In the genomic region with DNA sequence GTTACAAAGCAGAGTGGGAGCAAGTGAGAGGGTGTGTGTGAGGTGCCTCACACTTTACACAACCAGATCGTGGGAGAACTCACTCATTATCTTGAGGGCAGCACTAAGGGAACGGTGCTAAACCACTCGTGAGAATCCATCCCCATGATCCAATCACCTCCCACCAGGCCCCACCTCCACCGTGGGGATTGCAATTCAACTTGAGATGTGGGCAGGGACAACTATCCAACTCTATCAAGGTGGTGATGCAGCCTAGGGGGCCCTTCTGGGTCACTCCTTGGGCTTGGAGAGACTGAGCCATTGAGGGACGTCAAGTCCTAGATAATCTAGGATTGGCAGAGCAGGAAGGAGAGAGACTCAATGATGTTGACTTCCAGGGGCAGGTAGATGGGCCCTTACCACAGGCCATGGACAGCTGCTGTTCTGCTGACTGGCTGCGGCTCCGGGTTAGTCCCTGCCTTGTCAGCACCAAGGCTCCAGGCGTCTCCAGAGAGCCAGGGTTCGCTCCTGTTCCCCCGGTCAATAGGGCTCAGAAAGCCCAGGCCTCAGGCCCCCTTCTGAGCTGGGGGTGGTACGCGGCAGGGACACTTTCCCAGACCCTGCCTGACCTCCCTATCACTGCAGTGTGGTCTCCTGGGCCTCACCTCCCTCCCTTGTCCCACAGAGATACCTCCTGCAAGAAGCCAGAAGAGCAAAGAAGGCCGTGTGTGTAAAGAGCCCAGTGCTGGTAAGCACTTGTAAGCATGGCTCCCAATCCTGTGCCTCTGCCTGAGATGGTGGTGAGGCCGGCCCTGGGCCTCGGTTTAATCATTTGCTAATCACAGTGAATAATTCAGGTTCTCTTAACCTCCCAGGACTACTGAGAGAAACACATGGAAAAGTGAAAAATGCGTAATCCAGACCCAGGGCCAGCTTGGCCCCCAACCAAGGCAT, we compare ENCODE assay signal across 14 cellular contexts.
DNase-seq lines count a peak whose midpoint lies in the region; ATAC-seq and TF ChIP-seq lines count a peak whose summit lies in the region.
"Had no signal": no experiment of that assay in that cellular context is flagged by ENCODE, and none has a peak within 500 bp of the region (broad histone marks: within the 10 kb centered on the region; RNA-seq: fewer than 3 reads in every experiment).

No MANE protein-coding gene starts in this region.

- no peaks in the 10 kb centered on the region for H3K36me3 ChIP-seq in right atrium auricular region

- intact Hi-C loops in Right ventricle myocardium superior (cut with DNase I) (no loop called here), sciatic nerve (cut with DNase I) (no loop called here)
- intact Hi-C loops in activated naive CD4-positive, alpha-beta T cell treated with anti-CD3 and anti-CD28 coated beads for 36 hours (cut with micrococcal nuclease), result no loop called here

- H3K27ac ChIP-seq in right atrium auricular region, result no peak overlapping the region

- peaks cover 14% of the 10 kb centered on the region for H3K27me3 Mint-ChIP-seq in brain
- peaks cover 2% of the 10 kb centered on the region for H3K27me3 Mint-ChIP-seq in activated CD8-positive, alpha-beta memory T cell treated with anti-CD3 and anti-CD28 coated beads, Interleukin-2, amount 10 ng/mL, durations not matched to agents 7 days and 5 days
- no peaks in the 10 kb centered on the region for H3K27me3 Mint-ChIP-seq in activated naive CD4-positive, alpha-beta T cell treated with anti-CD3 and anti-CD28 coated beads for 36 hours (ENCODE audit: low read depth)

- peak; percentile 12 for ATAC-seq in Right ventricle myocardium superior (ENCODE audit: poor library complexity)
- no peak for ATAC-seq in sciatic nerve
- no peak for ATAC-seq in activated CD8-positive, alpha-beta memory T cell treated with anti-CD3 and anti-CD28 coated beads, Interleukin-2, amount 10 ng/mL, durations not matched to agents 7 days and 5 days

- no peaks in the 10 kb centered on the region for H3K9me3 ChIP-seq in right atrium auricular region

- H3K36me3 Mint-ChIP-seq in brain, result no peaks in the 10 kb centered on the region
- H3K36me3 Mint-ChIP-seq in activated CD8-positive, alpha-beta memory T cell treated with anti-CD3 and anti-CD28 coated beads, Interleukin-2, amount 10 ng/mL, durations not matched to agents 7 days and 5 days, result no peaks in the 10 kb centered on the region
- no peaks in the 10 kb centered on the region for H3K36me3 Mint-ChIP-seq in activated naive CD4-positive, alpha-beta T cell treated with anti-CD3 and anti-CD28 coated beads for 36 hours (ENCODE audit: low read depth)

- H3K27ac Mint-ChIP-seq in brain, result peak overlapping the region in 4 of 5 experiments; percentile 38 to 89 (median 46)
- H3K27ac Mint-ChIP-seq in activated CD8-positive, alpha-beta memory T cell treated with anti-CD3 and anti-CD28 coated beads, Interleukin-2, amount 10 ng/mL, durations not matched to agents 7 days and 5 days, result no peak overlapping the region
- H3K27ac Mint-ChIP-seq in activated naive CD4-positive, alpha-beta T cell treated with anti-CD3 and anti-CD28 coated beads for 36 hours, result no peak overlapping the region

- no peak overlapping the region for H3K4me3 ChIP-seq in right atrium auricular region
- H3K4me3 ChIP-seq in foreskin fibroblast (ENCODE audit: low read depth in 1 of 2, low read length in 2 of 2), result no peak overlapping the region

- peaks cover 0 to 14% (median 4%) of the 10 kb centered on the region in 5 experiments for H3K9me3 Mint-ChIP-seq in brain
- H3K9me3 Mint-ChIP-seq in activated CD8-positive, alpha-beta memory T cell treated with anti-CD3 and anti-CD28 coated beads, Interleukin-2, amount 10 ng/mL, durations not matched to agents 7 days and 5 days (ENCODE audit: low read depth), result no peaks in the 10 kb centered on the region
- no peaks in the 10 kb centered on the region for H3K9me3 Mint-ChIP-seq in activated naive CD4-positive, alpha-beta T cell treated with anti-CD3 and anti-CD28 coated beads for 36 hours

- no peak overlapping the region for H3K4me3 Mint-ChIP-seq in brain
- no peak overlapping the region for H3K4me3 Mint-ChIP-seq in activated CD8-positive, alpha-beta memory T cell treated with anti-CD3 and anti-CD28 coated beads, Interleukin-2, amount 10 ng/mL, durations not matched to agents 7 days and 5 days
- H3K4me3 Mint-ChIP-seq in activated naive CD4-positive, alpha-beta T cell treated with anti-CD3 and anti-CD28 coated beads for 36 hours, result no peak overlapping the region

- TF ChIP-seq CTCF in right atrium auricular region (IDR thresholded peaks at IDR 0.05), result no peak
- TF ChIP-seq CTCF in brain (conservative IDR thresholded peaks at IDR 0.05), result no peak
- TF ChIP-seq CTCF in foreskin fibroblast (IDR thresholded peaks at IDR 0.05; ENCODE audit: low read depth, low read length), result no peak

- H3K4me1 ChIP-seq in right atrium auricular region, result peaks cover 0 to 13% of the 10 kb centered on the region in 2 donors

- CTCF ChIA-PET in activated CD8-positive, alpha-beta memory T cell treated with anti-CD3 and anti-CD28 coated beads, Interleukin-2, amount 10 ng/mL, durations not matched to agents 7 days and 5 days (lab: Charles Lee), result interaction anchor here (0.6 kb wide), 1 partner anchor 65 kb away, joined by 3 read pairs; no protein-coding TSS in a partner anchor
- CTCF ChIA-PET in activated naive CD4-positive, alpha-beta T cell treated with anti-CD3 and anti-CD28 coated beads for 36 hours (lab: Charles Lee), result no interaction called here

- peaks cover 14% of the 10 kb centered on the region for H3K4me1 Mint-ChIP-seq in brain
- peaks cover 9% of the 10 kb centered on the region for H3K4me1 Mint-ChIP-seq in activated CD8-positive, alpha-beta memory T cell treated with anti-CD3 and anti-CD28 coated beads, Interleukin-2, amount 10 ng/mL, durations not matched to agents 7 days and 5 days
- H3K4me1 Mint-ChIP-seq in activated naive CD4-positive, alpha-beta T cell treated with anti-CD3 and anti-CD28 coated beads for 36 hours (ENCODE audit: low read depth), result no peaks in the 10 kb centered on the region

- H3K27me3 ChIP-seq in right atrium auricular region, result no peaks in the 10 kb centered on the region

- DNase-seq in Right ventricle myocardium superior, result peak; percentile 21
- DNase-seq in right atrium auricular region (ENCODE audit: low spot score), result no peak
- peak; percentile 49 for DNase-seq in mesenteric fat pad (ENCODE audit: low spot score)
- DNase-seq in sciatic nerve (ENCODE audit: low spot score), result peak; percentile 37
- no peak for DNase-seq in foreskin fibroblast
- DNase-seq in activated CD8-positive, alpha-beta memory T cell treated with anti-CD3 and anti-CD28 coated beads, Interleukin-2, amount 10 ng/mL, durations not matched to agents 7 days and 5 days, result no peak
- DNase-seq in activated naive CD4-positive, alpha-beta T cell treated with anti-CD3 and anti-CD28 coated beads for 36 hours, result no peak
- DNase-seq: EL, GF-D8, Karpas-422, NCI-H2081 treated with DMSO at 0.1 percent for 48 hours, NCI-H82, OCI-M1 had no signal

Comparison
In these comparisons a context has a peak if more than half of its experiments do, and no peak if none do; other contexts are left out.
1. DNase-seq: peak in Right ventricle myocardium superior (single experiment), mesenteric fat pad (single experiment) and sciatic nerve (single experiment); none in right atrium auricular region (single experiment), foreskin fibroblast (0 of 2), activated CD8-positive, alpha-beta memory T cell treated with anti-CD3 and anti-CD28 coated beads, Interleukin-2, amount 10 ng/mL, durations not matched to agents 7 days and 5 days (single experiment) and activated naive CD4-positive, alpha-beta T cell treated with anti-CD3 and anti-CD28 coated beads for 36 hours (single experiment).
2. H3K27ac Mint-ChIP-seq: peak in brain (4 of 5); none in activated CD8-positive, alpha-beta memory T cell treated with anti-CD3 and anti-CD28 coated beads, Interleukin-2, amount 10 ng/mL, durations not matched to agents 7 days and 5 days (single experiment) and activated naive CD4-positive, alpha-beta T cell treated with anti-CD3 and anti-CD28 coated beads for 36 hours (single experiment).